ENCODE assay signal across 13 cellular contexts in genomic region chr9:70093944-70094343, GRCh38. TPM values are rescaled to one million over a fixed set of nuclear protein-coding genes. Genes with fewer than 3 reads are reported as not detected.
DNase-seq lines count a peak whose midpoint lies in the region; ATAC-seq lines count a peak whose summit lies in the region.
"Had no signal": no experiment of that assay in that cellular context is flagged by ENCODE, and none has a peak within 500 bp of the region (broad histone marks: within the 10 kb centered on the region; RNA-seq: fewer than 3 reads in every experiment).

No MANE protein-coding gene starts in this region.

- no peak overlapping the region for H3K27ac Mint-ChIP-seq in activated naive CD8-positive, alpha-beta T cell treated with anti-CD3 and anti-CD28 coated beads, Interleukin-2, amount 50 U/mL, for 24 hours
- H3K27ac Mint-ChIP-seq in activated naive CD8-positive, alpha-beta T cell treated with anti-CD3 and anti-CD28 coated beads for 36 hours: no peak overlapping the region
- H3K27ac Mint-ChIP-seq: B cell had no signal

- H3K27ac ChIP-seq in stomach smooth muscle (ENCODE audit: low read length): peak overlapping the region; percentile 2
- H3K27ac ChIP-seq: ascending aorta had no signal

- H3K9me3 Mint-ChIP-seq in activated naive CD8-positive, alpha-beta T cell treated with anti-CD3 and anti-CD28 coated beads, Interleukin-2, amount 50 U/mL, for 24 hours: no peaks in the 10 kb centered on the region
- H3K9me3 Mint-ChIP-seq in activated naive CD8-positive, alpha-beta T cell treated with anti-CD3 and anti-CD28 coated beads for 36 hours: no peaks in the 10 kb centered on the region

- H3K9ac ChIP-seq in stomach smooth muscle (ENCODE audit: low read length in 2 of 2): peak overlapping the region in 1 of 2 donors; percentile 16

- H3K4me3 ChIP-seq in stomach smooth muscle (ENCODE audit: low read length in 2 of 2): no peak overlapping the region
- H3K4me3 ChIP-seq: ascending aorta had no signal

- H3K4me1 ChIP-seq in stomach smooth muscle (ENCODE audit: control insufficient read depth, insufficient read depth, low read length): peaks cover 29% of the 10 kb centered on the region
- H3K4me1 ChIP-seq: ascending aorta had no signal

- no peak overlapping the region for H3K4me3 Mint-ChIP-seq in activated naive CD8-positive, alpha-beta T cell treated with anti-CD3 and anti-CD28 coated beads, Interleukin-2, amount 50 U/mL, for 24 hours
- no peak overlapping the region for H3K4me3 Mint-ChIP-seq in activated naive CD8-positive, alpha-beta T cell treated with anti-CD3 and anti-CD28 coated beads for 36 hours
- H3K4me3 Mint-ChIP-seq: B cell had no signal

- H3K36me3 ChIP-seq in stomach smooth muscle (ENCODE audit: control insufficient read depth in 2 of 2, insufficient read depth in 2 of 2, low read length in 2 of 2): no peaks in the 10 kb centered on the region
- H3K36me3 ChIP-seq: ascending aorta had no signal

- no peaks in the 10 kb centered on the region for H3K27me3 ChIP-seq in stomach smooth muscle (ENCODE audit: control insufficient read depth in 1 of 2, insufficient read depth in 2 of 2, low read length in 2 of 2)
- H3K27me3 ChIP-seq: ascending aorta had no signal

- DNase-seq in activated naive CD8-positive, alpha-beta T cell treated with anti-CD3 and anti-CD28 coated beads, Interleukin-2, amount 50 U/mL, for 24 hours: no peak
- no peak for DNase-seq in activated naive CD8-positive, alpha-beta T cell treated with anti-CD3 and anti-CD28 coated beads for 36 hours
- peak; percentile 24 for DNase-seq in NCI-H2196 treated with DMSO at 0.1 percent for 48 hours (lab: John Stamatoyannopoulos, UW; ENCODE audit: unreplicated experiment)
- DNase-seq in fibroblast of gingiva (ENCODE audit: low read depth): peak; percentile 61
- DNase-seq: NCI-H774; stimulated activated CD4-positive, alpha-beta T cell treated with anti-CD3 and anti-CD28 coated beads, Interleukin-2, amount 100 ng/mL, for 48 hours had no signal

- H3K4me1 Mint-ChIP-seq in activated naive CD8-positive, alpha-beta T cell treated with anti-CD3 and anti-CD28 coated beads, Interleukin-2, amount 50 U/mL, for 24 hours: peaks cover 1% of the 10 kb centered on the region
- no peaks in the 10 kb centered on the region for H3K4me1 Mint-ChIP-seq in activated naive CD8-positive, alpha-beta T cell treated with anti-CD3 and anti-CD28 coated beads for 36 hours
- H3K4me1 Mint-ChIP-seq: B cell had no signal

- peaks cover 6% of the 10 kb centered on the region for H3K27me3 Mint-ChIP-seq in activated naive CD8-positive, alpha-beta T cell treated with anti-CD3 and anti-CD28 coated beads, Interleukin-2, amount 50 U/mL, for 24 hours
- peaks cover 3% of the 10 kb centered on the region for H3K27me3 Mint-ChIP-seq in activated naive CD8-positive, alpha-beta T cell treated with anti-CD3 and anti-CD28 coated beads for 36 hours

- no peaks in the 10 kb centered on the region for H3K9me3 ChIP-seq in stomach smooth muscle (ENCODE audit: control insufficient read depth in 2 of 2, low read length in 2 of 2)
- H3K9me3 ChIP-seq: ascending aorta had no signal

- peak; percentile 57 for ATAC-seq in activated naive CD8-positive, alpha-beta T cell treated with anti-CD3 and anti-CD28 coated beads, Interleukin-2, amount 50 U/mL, for 24 hours
- ATAC-seq in GM19351 (IDR thresholded peaks at IDR 0.05; ENCODE audit: unreplicated experiment) (no peak), GM19324 (IDR thresholded peaks at IDR 0.05; ENCODE audit: low FRiP score, unreplicated experiment) (no peak), GM21423 (IDR thresholded peaks at IDR 0.05; ENCODE audit: unreplicated experiment) (no peak)

- H3K36me3 Mint-ChIP-seq in activated naive CD8-positive, alpha-beta T cell treated with anti-CD3 and anti-CD28 coated beads, Interleukin-2, amount 50 U/mL, for 24 hours (ENCODE audit: low read depth): no peaks in the 10 kb centered on the region
- H3K36me3 Mint-ChIP-seq in activated naive CD8-positive, alpha-beta T cell treated with anti-CD3 and anti-CD28 coated beads for 36 hours: no peaks in the 10 kb centered on the region

RNA-seq across cellular contexts. Expression of gene MAMDC2, which starts 50.3 kb away (rescaled TPM):
- total RNA-seq in activated naive CD8-positive, alpha-beta T cell treated with anti-CD3 and anti-CD28 coated beads for 36 hours: not detected
- total RNA-seq: B cell; T-helper 2 cell treated with Interferon-gamma antibody and Interleukin-4, amounts not matched to agents 100 ng/mL and 5 ng/mL, for 36 hours had no signal

Comparison
In these comparisons a context has a peak if more than half of its experiments do, and no peak if none do; other contexts are left out.
1. DNase-seq: peak in NCI-H2196 treated with DMSO at 0.1 percent for 48 hours (single experiment) and fibroblast of gingiva (single experiment); none in activated naive CD8-positive, alpha-beta T cell treated with anti-CD3 and anti-CD28 coated beads, Interleukin-2, amount 50 U/mL, for 24 hours (single experiment) and activated naive CD8-positive, alpha-beta T cell treated with anti-CD3 and anti-CD28 coated beads for 36 hours (single experiment).